22 cellular contexts compared by ENCODE assay signal in the genomic region with DNA sequence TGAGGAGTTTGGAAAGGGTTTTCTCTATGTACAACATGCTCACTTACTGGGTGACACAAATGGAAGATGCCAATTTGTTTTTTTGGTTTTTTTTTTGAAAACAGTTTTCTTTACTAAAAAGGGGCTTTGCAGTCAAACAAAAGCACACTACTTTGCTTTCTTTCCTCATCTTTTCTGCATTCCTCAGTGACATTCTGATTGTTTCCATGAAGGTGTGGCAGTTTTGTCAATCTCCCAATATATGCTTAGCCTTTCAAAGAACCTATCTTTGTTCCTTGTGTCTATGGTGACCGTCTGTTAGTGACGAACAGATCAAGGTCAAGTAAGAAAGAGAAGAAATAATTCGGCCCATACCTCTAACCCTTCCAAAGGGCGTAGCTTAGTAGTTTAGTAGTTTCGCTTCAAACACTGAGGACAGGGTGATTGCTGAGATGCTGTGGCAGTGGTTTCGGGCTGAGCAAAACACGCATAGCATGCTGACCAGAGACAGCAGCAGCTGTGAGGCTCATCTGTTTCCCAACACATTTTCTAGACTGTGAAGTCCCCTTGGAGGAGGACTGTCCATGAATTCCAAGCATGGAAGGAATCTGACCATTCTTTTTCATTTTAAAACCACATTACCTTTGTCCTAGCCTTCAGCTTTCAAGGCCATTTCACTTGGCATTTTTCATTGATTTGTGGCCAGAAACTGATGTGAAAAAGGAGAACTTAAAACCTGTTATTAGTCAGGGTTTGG.
DNase-seq lines count a peak whose midpoint lies in the region; ATAC-seq, FAIRE-seq and TF ChIP-seq lines count a peak whose summit lies in the region.
"Had no signal": no experiment of that assay in that cellular context is flagged by ENCODE, and none has a peak within 500 bp of the region (broad histone marks: within the 10 kb centered on the region; RNA-seq: fewer than 3 reads in every experiment).

No MANE protein-coding gene starts in this region.

- no peak overlapping the region for H2BK15ac ChIP-seq in mesenchymal stem cell (ENCODE audit: low read depth, poor library complexity, severe bottlenecking)

- H3K4me1 ChIP-seq in HAP-1, result peaks cover 35% of the 10 kb centered on the region
- H3K4me1 ChIP-seq in mesenchymal stem cell (ENCODE audit: control insufficient read depth, insufficient read depth, low read depth, low read length), result peaks cover 7% of the 10 kb centered on the region
- H3K4me1 ChIP-seq in upper lobe of left lung, result peaks cover 0 to 9% (median 0%) of the 10 kb centered on the region in 4 donors
- H3K4me1 ChIP-seq in ovary (ENCODE audit: insufficient read depth), result peaks cover 3% of the 10 kb centered on the region
- no peaks in the 10 kb centered on the region for H3K4me1 ChIP-seq in small intestine (ENCODE audit: control insufficient read depth in 2 of 2, insufficient read depth in 1 of 2, low read depth in 1 of 2, low read length in 1 of 2)
- H3K4me1 ChIP-seq: BLaER1, foreskin keratinocyte had no signal

- H3K79me1 ChIP-seq in mesenchymal stem cell (replicated peaks; ENCODE audit: low read length, poor library complexity, severe bottlenecking), result peaks cover 2% of the 10 kb centered on the region

- 76% methylated on average over 7 of the region's 7 CpGs for WGBS in mesenchymal stem cell
- 86 to 89% methylated on average over 7 of the region's 7 CpGs for WGBS in upper lobe of left lung, 2 donors
- WGBS in ovary, 3 donors, result 49 to 78% (median 62%) methylated on average over 7 of the region's 7 CpGs
- WGBS in small intestine, 3 donors, result 86 to 87% (median 86%) methylated on average over 7 of the region's 7 CpGs

- H3K9ac ChIP-seq in mesenchymal stem cell (ENCODE audit: low read length), result no peak overlapping the region
- H3K9ac ChIP-seq: BLaER1 had no signal

- H2BK5ac ChIP-seq in mesenchymal stem cell (ENCODE audit: low read depth, low read length, poor library complexity, severe bottlenecking), result no peak overlapping the region

- H3K27ac ChIP-seq in mesenchymal stem cell (ENCODE audit: low read length, poor library complexity, severe bottlenecking) (no peak overlapping the region), upper lobe of left lung (peak overlapping the region in 1 of 4 donors; percentile 31), ovary (no peak overlapping the region), small intestine (ENCODE audit: low read depth in 1 of 2, low read length in 1 of 2) (no peak overlapping the region)
- H3K27ac ChIP-seq: BLaER1, foreskin keratinocyte had no signal

- H3K36me3 ChIP-seq in HAP-1 (replicated peaks) (no peaks in the 10 kb centered on the region), mesenchymal stem cell (ENCODE audit: control insufficient read depth in 1 of 2, insufficient read depth in 2 of 2, low read depth in 1 of 2, low read length in 2 of 2) (no peaks in the 10 kb centered on the region), upper lobe of left lung (no peaks in the 10 kb centered on the region), ovary (no peaks in the 10 kb centered on the region), small intestine (ENCODE audit: control insufficient read depth in 2 of 2, insufficient read depth in 2 of 2, low read length in 2 of 2) (no peaks in the 10 kb centered on the region)
- H3K36me3 ChIP-seq: BLaER1, MG63 had no signal

- peak overlapping the region in 1 of 2 experiments; percentile 46 for H3K18ac ChIP-seq in mesenchymal stem cell (ENCODE audit: low read depth in 1 of 2, low read length in 2 of 2)

- no peaks in the 10 kb centered on the region for H3K27me3 ChIP-seq in HAP-1 (ENCODE audit: low read depth)
- no peaks in the 10 kb centered on the region for H3K27me3 ChIP-seq in mesenchymal stem cell (ENCODE audit: control insufficient read depth in 1 of 2, insufficient read depth in 1 of 2, low read length in 2 of 2)
- no peaks in the 10 kb centered on the region for H3K27me3 ChIP-seq in upper lobe of left lung
- H3K27me3 ChIP-seq in ovary, result no peaks in the 10 kb centered on the region
- no peaks in the 10 kb centered on the region for H3K27me3 ChIP-seq in small intestine (ENCODE audit: control insufficient read depth in 2 of 2, insufficient read depth in 2 of 2, low read length in 2 of 2)
- H3K27me3 ChIP-seq: BLaER1, foreskin keratinocyte, MG63 had no signal

- peak; percentile 12 to 51 for ATAC-seq in upper lobe of left lung (ENCODE audit: low FRiP score in 2 of 2)
- no peak for ATAC-seq in GM19395 (IDR thresholded peaks at IDR 0.05; ENCODE audit: unreplicated experiment)
- ATAC-seq: foreskin keratinocyte; HCT116; naive thymus-derived CD8-positive, alpha-beta T cell had no signal

- TF ChIP-seq CTCF in upper lobe of left lung (IDR thresholded peaks at IDR 0.05), result no peak
- TF ChIP-seq CTCF in ovary (IDR thresholded peaks at IDR 0.05), result no peak

- no peak overlapping the region for H3K23ac ChIP-seq in mesenchymal stem cell (ENCODE audit: low read length in 2 of 2)

- no peak overlapping the region for H3K4ac ChIP-seq in mesenchymal stem cell (ENCODE audit: low read depth in 1 of 2, low read length in 2 of 2)

- H4K91ac ChIP-seq in mesenchymal stem cell (ENCODE audit: low read length), result no peak overlapping the region

- H3K9me3 ChIP-seq in HAP-1 (no peaks in the 10 kb centered on the region), mesenchymal stem cell (ENCODE audit: control insufficient read depth, low read length) (no peaks in the 10 kb centered on the region), upper lobe of left lung (no peaks in the 10 kb centered on the region), ovary (no peaks in the 10 kb centered on the region), small intestine (ENCODE audit: control insufficient read depth, low read depth) (no peaks in the 10 kb centered on the region)
- H3K9me3 ChIP-seq: BLaER1, MG63 had no signal

- no peak for TF ChIP-seq EP300 in upper lobe of left lung (IDR thresholded peaks at IDR 0.05)
- TF ChIP-seq EP300 in ovary (IDR thresholded peaks at IDR 0.05), result no peak

- no peak overlapping the region for H3K4me3 ChIP-seq in HAP-1
- no peak overlapping the region for H3K4me3 ChIP-seq in mesenchymal stem cell (ENCODE audit: insufficient read depth in 1 of 2, low read depth in 1 of 2, low read length in 2 of 2)
- no peak overlapping the region for H3K4me3 ChIP-seq in upper lobe of left lung
- H3K4me3 ChIP-seq in ovary, result no peak overlapping the region
- no peak overlapping the region for H3K4me3 ChIP-seq in small intestine (ENCODE audit: low read depth in 1 of 2, low read length in 2 of 2)
- H3K4me3 ChIP-seq: BLaER1, MG63 had no signal

- H2AK5ac ChIP-seq in mesenchymal stem cell (ENCODE audit: low read length, severe bottlenecking), result no peak overlapping the region

- intact Hi-C loops in ovary (cut with DNase I), result no loop called here

- no peak overlapping the region for H2BK120ac ChIP-seq in mesenchymal stem cell (ENCODE audit: low read depth, low read length)

- DNase-seq in HAP-1 (ENCODE audit: low spot score in 2 of 2) (peak; percentile 58 to 94), astrocyte of the hippocampus (ENCODE audit: low read depth, low spot score) (peak; percentile 91), mesenchymal stem cell (peak; percentile 62), upper lobe of left lung (no peak), ovary (no peak), small intestine (no peak)
- DNase-seq: activated CD4-positive, CD25-positive, alpha-beta regulatory T cell; activated CD8-positive, alpha-beta memory T cell treated with anti-CD3 and anti-CD28 coated beads for 24 hours; activated naive CD4-positive, alpha-beta T cell treated with anti-CD3 and anti-CD28 coated beads, Interleukin-2, amount 50 U/mL, for 16 hours; activated T-cell treated with anti-CD3 and anti-CD28 coated beads, Interleukin-2, amount 50 U/mL, for 48 hours; cortex of kidney; foreskin keratinocyte; hypothalamus; mammary epithelial cell; MG63; naive thymus-derived CD8-positive, alpha-beta T cell; NCI-H1436 treated with DMSO at 0.1 percent for 48 hours; stimulated activated CD4-positive, alpha-beta T cell treated with anti-CD3 and anti-CD28 coated beads, Interleukin-15, amount 100 ng/mL, for 24 hours had no signal

- H2AFZ ChIP-seq in mesenchymal stem cell (ENCODE audit: low read depth, low read length), result no peak overlapping the region

- H2BK12ac ChIP-seq in mesenchymal stem cell (ENCODE audit: low read length in 2 of 2), result peak overlapping the region in 1 of 2 experiments; percentile 21

- in situ Hi-C loops in HAP-1 (cut with MboI; ENCODE audit: low sequenced_read_pairs), result no loop called here

- H3K14ac ChIP-seq in mesenchymal stem cell (ENCODE audit: low read length in 2 of 2), result no peak overlapping the region

- FAIRE-seq in small intestine (lab: Jason Lieb, UNC), result no peak
- FAIRE-seq: keratinocyte had no signal

- TF ChIP-seq POLR2A in upper lobe of left lung (IDR thresholded peaks at IDR 0.05) (no peak), ovary (IDR thresholded peaks at IDR 0.05) (no peak)

- H3K4me2 ChIP-seq in mesenchymal stem cell (ENCODE audit: low read length, poor library complexity, severe bottlenecking), result no peak overlapping the region
- H3K4me2 ChIP-seq: BLaER1 had no signal

- H4K8ac ChIP-seq in mesenchymal stem cell (ENCODE audit: low read length), result no peak overlapping the region

Comparison
In these comparisons a context has a peak if more than half of its experiments do, and no peak if none do; other contexts are left out.
1. DNase-seq: peak in HAP-1 (2 of 2), astrocyte of the hippocampus (single experiment) and mesenchymal stem cell (single experiment); none in upper lobe of left lung (0 of 2), ovary (0 of 5) and small intestine (single experiment).